In genomic region chr2:198375073-198375430, GRCh38 we compare ENCODE assay signal across 11 cellular contexts.
"Had no signal": no experiment of that assay in that cellular context is flagged by ENCODE, and none has a peak within 500 bp of the region (broad histone marks: within the 10 kb centered on the region; RNA-seq: fewer than 3 reads in every experiment).

No MANE protein-coding gene starts in this region.

- H3K36me3 Mint-ChIP-seq: activated naive CD4-positive, alpha-beta T cell treated with anti-CD3 and anti-CD28 coated beads, Interleukin-2, amount 50 U/mL, for 24 hours; stimulated activated naive B cell treated with anti-CD40 and anti-IgM and Interleukin-4, amounts not matched to agents 10 μg/mL and 1 μg/mL and 100 μg/mL, for 72 hours had no signal

- DNase-seq: activated CD4-positive, alpha-beta T cell treated with anti-CD3 and anti-CD28 coated beads for 1 hour; activated effector memory CD4-positive, alpha-beta T cell treated with anti-CD3 and anti-CD28 coated beads, Interleukin-2, amount 50 U/mL, for 16 hours; kidney; occipital lobe; sigmoid colon; spleen; stimulated activated CD4-positive, alpha-beta T cell treated with anti-CD3 and anti-CD28 coated beads, Interleukin-4, amount 100 ng/mL, for 4 hours had no signal

- ATAC-seq: activated T-cell treated with anti-CD3 and anti-CD28 coated beads, Interleukin-2, amount 50 U/mL, for 72 hours; stimulated activated naive B cell treated with anti-CD40 and anti-IgM and Interleukin-4, amounts not matched to agents 10 μg/mL and 1 μg/mL and 100 μg/mL, for 72 hours had no signal

- H3K27ac Mint-ChIP-seq: activated naive CD4-positive, alpha-beta T cell treated with anti-CD3 and anti-CD28 coated beads, Interleukin-2, amount 50 U/mL, for 24 hours; activated T-cell treated with anti-CD3 and anti-CD28 coated beads, Interleukin-2, amount 50 U/mL, for 72 hours; stimulated activated naive B cell treated with anti-CD40 and anti-IgM and Interleukin-4, amounts not matched to agents 10 μg/mL and 1 μg/mL and 100 μg/mL, for 72 hours had no signal

- H3K4me3 Mint-ChIP-seq: activated naive CD4-positive, alpha-beta T cell treated with anti-CD3 and anti-CD28 coated beads, Interleukin-2, amount 50 U/mL, for 24 hours; activated T-cell treated with anti-CD3 and anti-CD28 coated beads, Interleukin-2, amount 50 U/mL, for 72 hours; central memory CD8-positive, alpha-beta T cell; stimulated activated naive B cell treated with anti-CD40 and anti-IgM and Interleukin-4, amounts not matched to agents 10 μg/mL and 1 μg/mL and 100 μg/mL, for 72 hours had no signal

- FAIRE-seq: kidney had no signal

- H3K9me3 Mint-ChIP-seq: activated naive CD4-positive, alpha-beta T cell treated with anti-CD3 and anti-CD28 coated beads, Interleukin-2, amount 50 U/mL, for 24 hours; activated T-cell treated with anti-CD3 and anti-CD28 coated beads, Interleukin-2, amount 50 U/mL, for 72 hours; central memory CD8-positive, alpha-beta T cell had no signal
